Comparison of ENCODE assay signal across 1 cellular context in the genomic region with DNA sequence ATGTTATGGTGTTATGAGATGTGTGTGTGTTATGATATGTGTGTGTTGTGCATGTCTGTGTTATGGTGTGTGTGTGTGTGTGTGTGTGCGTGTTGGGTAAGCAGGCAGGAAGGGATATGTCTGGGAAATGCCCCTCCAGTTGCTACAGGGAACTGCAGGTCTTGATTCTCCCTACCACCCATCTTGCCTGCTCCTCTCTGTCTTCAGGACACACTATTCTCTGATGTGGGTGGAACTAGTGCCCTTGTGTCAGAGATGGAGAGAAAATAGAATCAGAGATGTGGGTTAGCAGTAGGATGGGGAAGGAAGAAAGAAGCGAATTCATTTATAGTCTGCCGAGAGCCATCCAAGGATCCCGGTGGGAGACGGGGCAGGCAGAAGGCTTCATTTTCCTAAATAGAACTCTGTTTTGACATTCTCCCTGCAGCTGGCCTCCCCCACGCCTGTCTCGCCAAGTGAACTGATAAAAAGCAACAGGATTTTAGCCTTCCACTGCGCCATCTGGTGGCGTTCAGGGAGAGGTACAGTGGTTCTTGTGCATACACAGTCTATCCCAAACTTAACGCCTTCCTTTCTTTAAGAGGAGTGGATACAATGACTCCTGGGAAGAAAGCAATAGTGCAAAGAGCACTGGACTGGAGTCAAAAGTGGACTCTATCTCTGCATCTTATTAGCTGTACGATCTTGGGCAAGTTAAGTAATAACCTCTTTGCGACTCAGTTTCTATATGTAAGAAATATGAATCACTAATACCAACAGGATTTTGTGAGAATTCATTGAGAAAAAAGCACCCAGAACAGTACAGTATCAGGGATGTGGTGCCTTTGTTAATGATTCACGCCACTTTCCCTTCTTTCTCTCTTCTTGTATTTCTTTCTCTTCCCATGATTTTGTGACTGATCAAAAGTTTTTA.
TF ChIP-seq lines count a peak whose summit lies in the region.

No MANE protein-coding gene starts in this region.

TF ChIP-seq in K562, 482 proteins besides CTCF, POLR2A, EP300 and RAD21 (continued from another document and continues in another):
- no peak for TF ChIP-seq CUX1 (CRISPR knock-in tag; IDR thresholded peaks at IDR 0.05)
- TF ChIP-seq ZBTB8A (IDR thresholded peaks at IDR 0.05; ENCODE audit: partially characterized antibody) = no peak
- TF ChIP-seq DACH1 (IDR thresholded peaks at IDR 0.05; ENCODE audit: partially characterized antibody) = peak; percentile 9
- peak; percentile 51; the same call in 1 of the 2 replicates for TF ChIP-seq KLF16 (IDR thresholded peaks at IDR 0.05)
- peak; percentile 53 for TF ChIP-seq TCF3 (CRISPR knock-in tag; IDR thresholded peaks at IDR 0.05)
- no peak for TF ChIP-seq SP2 (IDR thresholded peaks at IDR 0.05; ENCODE audit: extremely low read depth, low read depth, low read length, poor library complexity, severe bottlenecking)
- TF ChIP-seq JUND (IDR thresholded peaks at IDR 0.05; ENCODE audit: borderline replicate concordance, low read depth, low read length) = 0 out of 2 replicates have a peak, but pooled peaks have one; percentile 21
- TF ChIP-seq JUND (tag; IDR thresholded peaks at IDR 0.05; ENCODE audit: borderline replicate concordance, low read depth, low read length) = no peak; the same call in 2 of the 3 replicates
- peak; percentile 89 for TF ChIP-seq SMC3 (conservative IDR thresholded peaks at IDR 0.05; ENCODE audit: insufficient read depth, low read depth, low read length)
- TF ChIP-seq POLR3G (IDR thresholded peaks at IDR 0.05; ENCODE audit: extremely low read depth, insufficient read length, insufficient replicate concordance) = no peak
- no peak for TF ChIP-seq FUS (optimal IDR thresholded peaks at IDR 0.05; ENCODE audit: low read depth, low read length)
- TF ChIP-seq, protein P1, sequence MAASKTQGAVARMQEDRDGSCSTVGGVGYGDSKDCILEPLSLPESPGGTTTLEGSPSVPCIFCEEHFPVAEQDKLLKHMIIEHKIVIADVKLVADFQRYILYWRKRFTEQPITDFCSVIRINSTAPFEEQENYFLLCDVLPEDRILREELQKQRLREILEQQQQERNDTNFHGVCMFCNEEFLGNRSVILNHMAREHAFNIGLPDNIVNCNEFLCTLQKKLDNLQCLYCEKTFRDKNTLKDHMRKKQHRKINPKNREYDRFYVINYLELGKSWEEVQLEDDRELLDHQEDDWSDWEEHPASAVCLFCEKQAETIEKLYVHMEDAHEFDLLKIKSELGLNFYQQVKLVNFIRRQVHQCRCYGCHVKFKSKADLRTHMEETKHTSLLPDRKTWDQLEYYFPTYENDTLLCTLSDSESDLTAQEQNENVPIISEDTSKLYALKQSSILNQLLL (CRISPR knock-in tag; IDR thresholded peaks at IDR 0.05; ENCODE audit: borderline replicate concordance) = no peak
- TF ChIP-seq, protein P2, sequence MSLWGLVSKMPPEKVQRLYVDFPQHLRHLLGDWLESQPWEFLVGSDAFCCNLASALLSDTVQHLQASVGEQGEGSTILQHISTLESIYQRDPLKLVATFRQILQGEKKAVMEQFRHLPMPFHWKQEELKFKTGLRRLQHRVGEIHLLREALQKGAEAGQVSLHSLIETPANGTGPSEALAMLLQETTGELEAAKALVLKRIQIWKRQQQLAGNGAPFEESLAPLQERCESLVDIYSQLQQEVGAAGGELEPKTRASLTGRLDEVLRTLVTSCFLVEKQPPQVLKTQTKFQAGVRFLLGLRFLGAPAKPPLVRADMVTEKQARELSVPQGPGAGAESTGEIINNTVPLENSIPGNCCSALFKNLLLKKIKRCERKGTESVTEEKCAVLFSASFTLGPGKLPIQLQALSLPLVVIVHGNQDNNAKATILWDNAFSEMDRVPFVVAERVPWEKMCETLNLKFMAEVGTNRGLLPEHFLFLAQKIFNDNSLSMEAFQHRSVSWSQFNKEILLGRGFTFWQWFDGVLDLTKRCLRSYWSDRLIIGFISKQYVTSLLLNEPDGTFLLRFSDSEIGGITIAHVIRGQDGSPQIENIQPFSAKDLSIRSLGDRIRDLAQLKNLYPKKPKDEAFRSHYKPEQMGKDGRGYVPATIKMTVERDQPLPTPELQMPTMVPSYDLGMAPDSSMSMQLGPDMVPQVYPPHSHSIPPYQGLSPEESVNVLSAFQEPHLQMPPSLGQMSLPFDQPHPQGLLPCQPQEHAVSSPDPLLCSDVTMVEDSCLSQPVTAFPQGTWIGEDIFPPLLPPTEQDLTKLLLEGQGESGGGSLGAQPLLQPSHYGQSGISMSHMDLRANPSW (CRISPR knock-in tag; IDR thresholded peaks at IDR 0.05) = no peak
- TF ChIP-seq, protein P3, sequence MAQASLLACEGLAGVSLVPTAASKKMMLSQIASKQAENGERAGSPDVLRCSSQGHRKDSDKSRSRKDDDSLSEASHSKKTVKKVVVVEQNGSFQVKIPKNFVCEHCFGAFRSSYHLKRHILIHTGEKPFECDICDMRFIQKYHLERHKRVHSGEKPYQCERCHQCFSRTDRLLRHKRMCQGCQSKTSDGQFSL (CRISPR knock-in tag; IDR thresholded peaks at IDR 0.05) = peak; percentile 59; the same call in 1 of the 2 replicates
- TF ChIP-seq, protein P3 (tag; IDR thresholded peaks at IDR 0.05) = no peak; a peak in 1 of 4 replicates
- TF ChIP-seq PML (IDR thresholded peaks at IDR 0.05; ENCODE audit: low read length) = 0 out of 2 replicates have a peak, but pooled peaks have one; percentile 29
- no peak for TF ChIP-seq FOXJ3 (CRISPR knock-in tag; IDR thresholded peaks at IDR 0.05)
- TF ChIP-seq, protein P4, sequence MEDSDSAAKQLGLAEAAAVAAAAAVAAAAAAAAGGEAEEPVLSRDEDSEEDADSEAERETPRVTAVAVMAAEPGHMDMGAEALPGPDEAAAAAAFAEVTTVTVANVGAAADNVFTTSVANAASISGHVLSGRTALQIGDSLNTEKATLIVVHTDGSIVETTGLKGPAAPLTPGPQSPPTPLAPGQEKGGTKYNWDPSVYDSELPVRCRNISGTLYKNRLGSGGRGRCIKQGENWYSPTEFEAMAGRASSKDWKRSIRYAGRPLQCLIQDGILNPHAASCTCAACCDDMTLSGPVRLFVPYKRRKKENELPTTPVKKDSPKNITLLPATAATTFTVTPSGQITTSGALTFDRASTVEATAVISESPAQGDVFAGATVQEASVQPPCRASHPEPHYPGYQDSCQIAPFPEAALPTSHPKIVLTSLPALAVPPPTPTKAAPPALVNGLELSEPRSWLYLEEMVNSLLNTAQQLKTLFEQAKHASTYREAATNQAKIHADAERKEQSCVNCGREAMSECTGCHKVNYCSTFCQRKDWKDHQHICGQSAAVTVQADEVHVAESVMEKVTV (CRISPR knock-in tag; IDR thresholded peaks at IDR 0.05) = peak; percentile 68
- TF ChIP-seq ZFP36 (IDR thresholded peaks at IDR 0.05; ENCODE audit: low read depth, low read length, partially characterized antibody) = peak; percentile 29
- TF ChIP-seq ZNF23 (CRISPR knock-in tag; IDR thresholded peaks at IDR 0.05) = no peak
- TF ChIP-seq, protein P5, sequence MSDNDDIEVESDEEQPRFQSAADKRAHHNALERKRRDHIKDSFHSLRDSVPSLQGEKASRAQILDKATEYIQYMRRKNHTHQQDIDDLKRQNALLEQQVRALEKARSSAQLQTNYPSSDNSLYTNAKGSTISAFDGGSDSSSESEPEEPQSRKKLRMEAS (CRISPR knock-in tag; IDR thresholded peaks at IDR 0.05) = no peak
- TF ChIP-seq CREM (IDR thresholded peaks at IDR 0.05; ENCODE audit: low read depth) = peak; percentile 47; the same call in 1 of the 2 replicates
- no peak for TF ChIP-seq ZBTB1 (CRISPR knock-in tag; IDR thresholded peaks at IDR 0.05; ENCODE audit: borderline replicate concordance, low read depth)
- TF ChIP-seq CHD1 (IDR thresholded peaks at IDR 0.05; ENCODE audit: low read length) = no peak
- TF ChIP-seq, protein P6, sequence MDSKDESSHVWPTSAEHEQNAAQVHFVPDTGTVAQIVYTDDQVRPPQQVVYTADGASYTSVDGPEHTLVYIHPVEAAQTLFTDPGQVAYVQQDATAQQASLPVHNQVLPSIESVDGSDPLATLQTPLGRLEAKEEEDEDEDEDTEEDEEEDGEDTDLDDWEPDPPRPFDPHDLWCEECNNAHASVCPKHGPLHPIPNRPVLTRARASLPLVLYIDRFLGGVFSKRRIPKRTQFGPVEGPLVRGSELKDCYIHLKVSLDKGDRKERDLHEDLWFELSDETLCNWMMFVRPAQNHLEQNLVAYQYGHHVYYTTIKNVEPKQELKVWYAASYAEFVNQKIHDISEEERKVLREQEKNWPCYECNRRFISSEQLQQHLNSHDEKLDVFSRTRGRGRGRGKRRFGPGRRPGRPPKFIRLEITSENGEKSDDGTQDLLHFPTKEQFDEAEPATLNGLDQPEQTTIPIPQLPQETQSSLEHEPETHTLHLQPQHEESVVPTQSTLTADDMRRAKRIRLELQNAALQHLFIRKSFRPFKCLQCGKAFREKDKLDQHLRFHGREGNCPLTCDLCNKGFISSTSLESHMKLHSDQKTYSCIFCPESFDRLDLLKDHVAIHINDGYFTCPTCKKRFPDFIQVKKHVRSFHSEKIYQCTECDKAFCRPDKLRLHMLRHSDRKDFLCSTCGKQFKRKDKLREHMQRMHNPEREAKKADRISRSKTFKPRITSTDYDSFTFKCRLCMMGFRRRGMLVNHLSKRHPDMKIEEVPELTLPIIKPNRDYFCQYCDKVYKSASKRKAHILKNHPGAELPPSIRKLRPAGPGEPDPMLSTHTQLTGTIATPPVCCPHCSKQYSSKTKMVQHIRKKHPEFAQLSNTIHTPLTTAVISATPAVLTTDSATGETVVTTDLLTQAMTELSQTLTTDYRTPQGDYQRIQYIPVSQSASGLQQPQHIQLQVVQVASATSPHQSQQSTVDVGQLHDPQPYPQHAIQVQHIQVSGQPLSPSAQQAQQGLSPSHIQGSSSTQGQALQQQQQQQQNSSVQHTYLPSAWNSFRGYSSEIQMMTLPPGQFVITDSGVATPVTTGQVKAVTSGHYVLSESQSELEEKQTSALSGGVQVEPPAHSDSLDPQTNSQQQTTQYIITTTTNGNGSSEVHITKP (IDR thresholded peaks at IDR 0.05; ENCODE audit: partially characterized antibody) = peak; percentile 83
- TF ChIP-seq SMAD4 (CRISPR knock-in tag; conservative IDR thresholded peaks at IDR 0.05) = peak; percentile 91
- no peak for TF ChIP-seq DLX4 (CRISPR knock-in tag; IDR thresholded peaks at IDR 0.05)
- TF ChIP-seq NCOR1 (IDR thresholded peaks at IDR 0.05) = peak; percentile 46; the same call in 1 of the 2 replicates
- 0 out of 2 replicates have a peak, but pooled peaks have one; percentile 27 for TF ChIP-seq ARID1B (IDR thresholded peaks at IDR 0.05)
- no peak for TF ChIP-seq GTF2B (IDR thresholded peaks at IDR 0.05; ENCODE audit: extremely low read depth, insufficient read length)
- TF ChIP-seq STAT5A (IDR thresholded peaks at IDR 0.05; ENCODE audit: borderline replicate concordance, low read length) = peak; percentile 17; the same call in 1 of the 2 replicates
- no peak for TF ChIP-seq DNMT1 (IDR thresholded peaks at IDR 0.05)
- peak; percentile 39; the same call in 1 of the 2 replicates for TF ChIP-seq ZNF24 (IDR thresholded peaks at IDR 0.05)
- TF ChIP-seq ZNF395 (CRISPR knock-in tag; IDR thresholded peaks at IDR 0.05) = no peak
- peak in 1 of 2 experiments; percentile 67; a peak in 1 of 4 replicates for TF ChIP-seq FOXK2 (conservative IDR thresholded peaks at IDR 0.05 in 1 of 2, IDR thresholded peaks at IDR 0.05 in 1 of 2; ENCODE audit: low read depth in 2 of 2)
- no peak for TF ChIP-seq L3MBTL2 (IDR thresholded peaks at IDR 0.05)
